In the genomic region with DNA sequence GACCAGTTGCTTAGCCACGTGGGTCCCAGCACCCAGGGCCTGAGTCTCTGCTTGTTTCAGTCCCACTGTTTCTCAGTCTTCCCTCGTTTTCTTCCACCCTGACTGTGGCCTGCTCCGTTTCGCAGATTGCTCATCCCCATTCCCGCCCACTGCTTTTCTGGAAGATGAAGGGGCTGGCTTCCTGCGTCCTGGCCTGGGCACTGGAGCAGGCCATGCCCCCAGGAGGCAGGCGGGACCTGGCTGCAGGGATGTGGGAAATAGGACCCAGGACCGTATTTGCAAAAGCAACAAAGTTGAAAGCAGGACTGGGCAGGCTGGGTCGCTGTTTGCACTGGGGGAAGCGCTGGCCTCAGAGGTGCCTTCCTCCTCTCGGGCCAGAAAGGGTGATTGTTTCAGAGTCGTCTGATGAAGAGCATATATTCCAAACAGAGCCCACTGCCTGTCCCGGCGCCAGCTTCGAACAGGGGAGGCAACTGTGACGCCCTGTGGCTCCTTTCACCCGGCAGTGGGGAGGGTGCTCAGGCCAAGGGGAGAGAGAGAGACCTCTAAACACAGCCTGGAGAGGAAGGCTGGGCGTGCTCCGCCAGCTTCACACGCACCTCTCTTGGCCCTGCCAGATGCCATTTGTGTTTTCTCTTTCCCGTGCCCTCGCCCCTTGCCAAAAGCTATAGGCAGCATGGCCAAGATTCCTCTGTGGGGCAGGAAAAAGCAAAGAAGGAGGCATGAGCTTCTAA, we compare ENCODE assay signal across 12 cellular contexts.
DNase-seq lines count a peak whose midpoint lies in the region; ATAC-seq and TF ChIP-seq lines count a peak whose summit lies in the region.
"Had no signal": no experiment of that assay in that cellular context is flagged by ENCODE, and none has a peak within 500 bp of the region (broad histone marks: within the 10 kb centered on the region; RNA-seq: fewer than 3 reads in every experiment).

No MANE protein-coding gene starts in this region.

- H2BK12ac ChIP-seq in mesenchymal stem cell (ENCODE audit: low read length in 2 of 2) = peak overlapping the region in 1 of 2 experiments; percentile 4

- no peak overlapping the region for H2BK120ac ChIP-seq in mesenchymal stem cell (ENCODE audit: low read depth, low read length)

- DNase-seq in NCI-H446 treated with DMSO at 0.1 percent for 48 hours (lab: John Stamatoyannopoulos, UW) (peak; percentile 30), epithelial cell of prostate (ENCODE audit: low read depth, low spot score) (no peak), mesenchymal stem cell (no peak), thoracic aorta (ENCODE audit: low spot score) (no peak), NCI-H1436 (lab: John Stamatoyannopoulos, UW) (no peak), middle frontal gyrus (ENCODE audit: extremely low spot score, low spot score) (no peak), T-helper 2 cell (no peak)
- DNase-seq: DMS79, NCI-H1930 had no signal

- no peak overlapping the region for H4K8ac ChIP-seq in mesenchymal stem cell (ENCODE audit: low read length)

- H3K4me3 ChIP-seq in mesenchymal stem cell (ENCODE audit: insufficient read depth in 1 of 2, low read depth in 1 of 2, low read length in 2 of 2) (no peak overlapping the region), thoracic aorta (peak overlapping the region; percentile 42)

- no peak overlapping the region for H4K91ac ChIP-seq in mesenchymal stem cell (ENCODE audit: low read length)

- no peak overlapping the region for H3K4me2 ChIP-seq in mesenchymal stem cell (ENCODE audit: low read length, poor library complexity, severe bottlenecking)

- TF ChIP-seq CTCF in thoracic aorta (IDR thresholded peaks at IDR 0.05) = no peak

- no peak overlapping the region for H3K14ac ChIP-seq in mesenchymal stem cell (ENCODE audit: low read length in 2 of 2)

- H3K27ac ChIP-seq in epithelial cell of prostate (peak overlapping the region; percentile 72), mesenchymal stem cell (ENCODE audit: low read length, poor library complexity, severe bottlenecking) (no peak overlapping the region), thoracic aorta (no peak overlapping the region)

- H2AFZ ChIP-seq in mesenchymal stem cell (ENCODE audit: low read depth, low read length) = no peak overlapping the region

- no peak overlapping the region for H3K4ac ChIP-seq in mesenchymal stem cell (ENCODE audit: low read depth in 1 of 2, low read length in 2 of 2)

- WGBS in mesenchymal stem cell = 79% methylated on average over 22 of the region's 22 CpGs

- no peaks in the 10 kb centered on the region for H3K27me3 ChIP-seq in mesenchymal stem cell (ENCODE audit: control insufficient read depth in 1 of 2, insufficient read depth in 1 of 2, low read length in 2 of 2)
- no peaks in the 10 kb centered on the region for H3K27me3 ChIP-seq in thoracic aorta (replicated peaks; ENCODE audit: insufficient read depth)

- no peak overlapping the region for H2BK15ac ChIP-seq in mesenchymal stem cell (ENCODE audit: low read depth, poor library complexity, severe bottlenecking)

- H3K36me3 ChIP-seq in mesenchymal stem cell (ENCODE audit: control insufficient read depth in 1 of 2, insufficient read depth in 2 of 2, low read depth in 1 of 2, low read length in 2 of 2) (no peaks in the 10 kb centered on the region), thoracic aorta (no peaks in the 10 kb centered on the region)

- H3K9ac ChIP-seq in mesenchymal stem cell (ENCODE audit: low read length) = peak overlapping the region; percentile 43

- ATAC-seq in thoracic aorta (ENCODE audit: insufficient number of reproducible peaks, low FRiP score, low read depth) (no peak), GM19351 (IDR thresholded peaks at IDR 0.05; ENCODE audit: unreplicated experiment) (no peak)
- ATAC-seq: activated naive CD4-positive, alpha-beta T cell treated with anti-CD3 and anti-CD28 coated beads, Interleukin-2, amount 50 U/mL, for 72 hours; HCT116 had no signal

- peaks cover 53% of the 10 kb centered on the region for H3K79me1 ChIP-seq in mesenchymal stem cell (replicated peaks; ENCODE audit: low read length, poor library complexity, severe bottlenecking)

- no peak overlapping the region for H2BK5ac ChIP-seq in mesenchymal stem cell (ENCODE audit: low read depth, low read length, poor library complexity, severe bottlenecking)

- no peak overlapping the region for H2AK5ac ChIP-seq in mesenchymal stem cell (ENCODE audit: low read length, severe bottlenecking)

- H3K9me3 ChIP-seq in mesenchymal stem cell (ENCODE audit: control insufficient read depth, low read length) (no peaks in the 10 kb centered on the region), thoracic aorta (no peaks in the 10 kb centered on the region)

- H3K18ac ChIP-seq in mesenchymal stem cell (ENCODE audit: low read depth in 1 of 2, low read length in 2 of 2) = no peak overlapping the region

- H3K4me1 ChIP-seq in mesenchymal stem cell (ENCODE audit: control insufficient read depth, insufficient read depth, low read depth, low read length) (peaks cover 33% of the 10 kb centered on the region), thoracic aorta (ENCODE audit: control insufficient read depth in 1 of 2, low read depth in 2 of 2) (peaks cover 8 to 24% of the 10 kb centered on the region in 2 donors)

- peak overlapping the region in 1 of 2 experiments; percentile 6 for H3K23ac ChIP-seq in mesenchymal stem cell (ENCODE audit: low read length in 2 of 2)
